In genomic region chr19:17582613-17583012, GRCh38 we compare ENCODE assay signal across 22 cellular contexts. TPM values are rescaled to one million over a fixed set of nuclear protein-coding genes. Genes with fewer than 3 reads are reported as not detected.
DNase-seq lines count a peak whose midpoint lies in the region; ATAC-seq and TF ChIP-seq lines count a peak whose summit lies in the region.
"Had no signal": no experiment of that assay in that cellular context is flagged by ENCODE, and none has a peak within 500 bp of the region (broad histone marks: within the 10 kb centered on the region; RNA-seq: fewer than 3 reads in every experiment).

No MANE protein-coding gene starts in this region.

- H3K27ac ChIP-seq in BLaER1 treated with 17β-estradiol and CSF1 and Interleukin-3, amounts not matched to agents 10 nM and 100 nM = peak overlapping the region in 3 of 11 experiments; percentile 8 to 54 (median 40); a peak in 3 of 22 replicates
- H3K27ac ChIP-seq in HCT116 (ENCODE audit: low read depth, low read length) (no peak overlapping the region), RWPE1 (peak overlapping the region; percentile 7; the same call in 1 of the 2 replicates), breast epithelium (no peak overlapping the region)
- H3K27ac ChIP-seq: A549, KMS-11 had no signal

- TF ChIP-seq CTCF in HCT116 (IDR thresholded peaks at IDR 0.05 in 2 of 3, conservative IDR thresholded peaks at IDR 0.05 in 1 of 3; ENCODE audit: borderline replicate concordance in 1 of 3, insufficient read depth in 1 of 3, low read depth in 2 of 3, low read length in 2 of 3) (0 out of 6 replicates have a peak, but pooled peaks of 2 of the 3 experiments have one; percentile 15), RWPE1 (conservative IDR thresholded peaks at IDR 0.05; ENCODE audit: low read depth) (no peak), breast epithelium (IDR thresholded peaks at IDR 0.05) (no peak)

- H3K9me3 Mint-ChIP-seq in activated CD8-positive, alpha-beta T cell treated with anti-CD3 and anti-CD28 coated beads, Interleukin-2, amount 10 ng/mL, durations not matched to agents 7 days and 5 days (ENCODE audit: insufficient read depth) = no peaks in the 10 kb centered on the region
- H3K9me3 Mint-ChIP-seq: T-cell had no signal

- POLR2A ChIA-PET in HCT116 (lab: Charles Lee) = no interaction called here
- POLR2A ChIA-PET in RWPE1 (lab: Yijun Ruan, JAX; ENCODE audit: low non-redundant PET) = no interaction called here
- POLR2A ChIA-PET in activated CD8-positive, alpha-beta T cell treated with anti-CD3 and anti-CD28 coated beads, Interleukin-2, amount 10 ng/mL, durations not matched to agents 7 days and 5 days (lab: Charles Lee) = no interaction called here

- peaks cover 43 to 57% (median 53%) of the 10 kb centered on the region in 11 experiments for H3K36me3 ChIP-seq in BLaER1 treated with 17β-estradiol and CSF1 and Interleukin-3, amounts not matched to agents 10 nM and 100 nM
- H3K36me3 ChIP-seq in HCT116 (ENCODE audit: control insufficient read depth in 1 of 2, insufficient read depth in 2 of 2, low read length in 2 of 2) (peaks cover 19 to 35% of the 10 kb centered on the region in 2 experiments; a peak in 3 of 4 replicates), breast epithelium (no peaks in the 10 kb centered on the region)

- ATAC-seq in HCT116 = no peak
- no peak for ATAC-seq in activated CD8-positive, alpha-beta T cell treated with anti-CD3 and anti-CD28 coated beads, Interleukin-2, amount 10 ng/mL, durations not matched to agents 7 days and 5 days
- ATAC-seq: A549, SK-N-SH treated with all-trans-retinoic acid at 6 μM for 48 hours had no signal

- peaks cover 2% of the 10 kb centered on the region; the same call in 1 of the 2 replicates for H3K79me2 ChIP-seq in HCT116 (ENCODE audit: insufficient read depth, low read length)

- no peak overlapping the region for H3K4me3 Mint-ChIP-seq in activated CD8-positive, alpha-beta T cell treated with anti-CD3 and anti-CD28 coated beads, Interleukin-2, amount 10 ng/mL, durations not matched to agents 7 days and 5 days
- H3K4me3 Mint-ChIP-seq: T-cell had no signal

- peak overlapping the region in 7 of 11 experiments; percentile 4 to 58 (median 31); a peak in 8 of 22 replicates for H3K9ac ChIP-seq in BLaER1 treated with 17β-estradiol and CSF1 and Interleukin-3, amounts not matched to agents 10 nM and 100 nM
- H3K9ac ChIP-seq in HCT116 (ENCODE audit: low read length) = no peak overlapping the region
- H3K9ac ChIP-seq: KMS-11 had no signal

- H3K4me1 Mint-ChIP-seq in activated CD8-positive, alpha-beta T cell treated with anti-CD3 and anti-CD28 coated beads, Interleukin-2, amount 10 ng/mL, durations not matched to agents 7 days and 5 days (ENCODE audit: low read depth) = peaks cover 5% of the 10 kb centered on the region

- peak overlapping the region in 9 of 11 experiments; percentile 39 to 97 (median 68); a peak in 18 of 22 replicates for H3K4me2 ChIP-seq in BLaER1 treated with 17β-estradiol and CSF1 and Interleukin-3, amounts not matched to agents 10 nM and 100 nM
- H3K4me2 ChIP-seq in HCT116 (ENCODE audit: low read length) = no peak overlapping the region
- H3K4me2 ChIP-seq: A549, KMS-11 had no signal

- no peak overlapping the region for H3K27ac Mint-ChIP-seq in activated CD8-positive, alpha-beta T cell treated with anti-CD3 and anti-CD28 coated beads, Interleukin-2, amount 10 ng/mL, durations not matched to agents 7 days and 5 days
- H3K27ac Mint-ChIP-seq: T-cell had no signal

- RAD21 ChIA-PET in HCT116 (lab: Charles Lee; ENCODE audit: low non-redundant PET in 1 of 2, low total read pairs in 2 of 2, uncharacterized antibody in 2 of 2, unreplicated experiment in 2 of 2) = no interaction called here

- intact Hi-C loops in HCT116 (cut with micrococcal nuclease) (no loop called here), breast epithelium (cut with DNase I; ENCODE audit: low total_unique reads) (no loop called here)

- H3K36me3 Mint-ChIP-seq in activated CD8-positive, alpha-beta T cell treated with anti-CD3 and anti-CD28 coated beads, Interleukin-2, amount 10 ng/mL, durations not matched to agents 7 days and 5 days (ENCODE audit: low read depth) = peaks cover 46% of the 10 kb centered on the region

- no peaks in the 10 kb centered on the region for H3K9me2 ChIP-seq in HCT116 (ENCODE audit: insufficient read depth)

- TF ChIP-seq RAD21 in HCT116 (IDR thresholded peaks at IDR 0.05; ENCODE audit: low read depth) = no peak

- no peaks in the 10 kb centered on the region for H3K9me3 ChIP-seq in BLaER1 treated with 17β-estradiol and CSF1 and Interleukin-3, amounts not matched to agents 10 nM and 100 nM (replicated peaks in 1 of 11)
- H3K9me3 ChIP-seq in HCT116 (ENCODE audit: control insufficient read depth in 1 of 2, insufficient read depth in 1 of 2, low read depth in 1 of 2, low read length in 2 of 2) (no peaks in the 10 kb centered on the region), breast epithelium (no peaks in the 10 kb centered on the region)
- H3K9me3 ChIP-seq: A549 had no signal

- peaks cover 20 to 58% (median 54%) of the 10 kb centered on the region in 10 experiments for H3K4me1 ChIP-seq in BLaER1 treated with 17β-estradiol and CSF1 and Interleukin-3, amounts not matched to agents 10 nM and 100 nM
- H3K4me1 ChIP-seq in HCT116 (ENCODE audit: control insufficient read depth in 1 of 2, insufficient read depth in 2 of 2, low read length in 2 of 2) (peaks cover 12 to 18% of the 10 kb centered on the region in 2 experiments; a peak in 3 of 4 replicates), breast epithelium (no peaks in the 10 kb centered on the region)

- no peak for TF ChIP-seq POLR2A in HCT116 (IDR thresholded peaks at IDR 0.05; ENCODE audit: borderline replicate concordance, extremely low read depth, insufficient read depth, insufficient read length)
- TF ChIP-seq POLR2A in breast epithelium (IDR thresholded peaks at IDR 0.05) = no peak

- H3K27me3 ChIP-seq in BLaER1 treated with 17β-estradiol and CSF1 and Interleukin-3, amounts not matched to agents 10 nM and 100 nM = no peaks in the 10 kb centered on the region
- no peaks in the 10 kb centered on the region for H3K27me3 ChIP-seq in HCT116 (ENCODE audit: insufficient read depth, low read length)
- no peaks in the 10 kb centered on the region for H3K27me3 ChIP-seq in breast epithelium

- TSS peak; percentile 63 for BruUV-seq in HCT116 (replicated peaks; lab: Mats Ljungman, UMichigan)

- DNase-seq in HCT116 (ENCODE audit: low read depth, low spot score) (no peak), RWPE1 (ENCODE audit: low spot score) (no peak), iPS-NIHi7 (ENCODE audit: extremely low spot score) (peak; percentile 12), breast epithelium (ENCODE audit: low spot score in 2 of 2) (no peak), anterior cingulate cortex (lab: John Stamatoyannopoulos, UW) (no peak)
- DNase-seq in activated CD8-positive, alpha-beta T cell treated with anti-CD3 and anti-CD28 coated beads, Interleukin-2, amount 10 ng/mL, durations not matched to agents 7 days and 5 days = no peak
- DNase-seq: C1 segment of cervical spinal cord; DMS79 treated with DMSO at 0.1 percent for 48 hours; NCI-H1092; NCI-H1436 treated with DMSO at 0.1 percent for 48 hours; NCI-H2029; NCI-H2171 treated with DMSO at 0.1 percent for 48 hours; NCI-H446; NCI-H526 treated with DMSO at 0.1 percent for 48 hours; NK-92 treated with Interleukin-12 subunit alpha and Interleukin-12 subunit beta, amount 100 ng/mL, for 24 hours; OCI-M1; SHP77 treated with DMSO at 0.1 percent for 48 hours; T-cell had no signal

- no peak overlapping the region for H3K4me3 ChIP-seq in BLaER1 treated with 17β-estradiol and CSF1 and Interleukin-3, amounts not matched to agents 10 nM and 100 nM
- no peak overlapping the region for H3K4me3 ChIP-seq in HCT116 (replicated peaks in 1 of 2; ENCODE audit: low read depth in 1 of 2, low read length in 2 of 2)
- no peak overlapping the region for H3K4me3 ChIP-seq in breast epithelium
- H3K4me3 ChIP-seq: A549 had no signal

- CTCF ChIA-PET in HCT116 (lab: Charles Lee) = interaction anchor here (1.5 to 1.8 kb wide), 2 partner anchors 9 to 23 kb away, joined by 3 to 4 read pairs; no protein-coding TSS in a partner anchor
- CTCF ChIA-PET in RWPE1 (lab: Yijun Ruan, JAX) = interaction anchor here (0.6 kb wide), 1 partner anchor 179 kb away, joined by 5 read pairs; no protein-coding TSS in a partner anchor
- CTCF ChIA-PET in activated CD8-positive, alpha-beta T cell treated with anti-CD3 and anti-CD28 coated beads, Interleukin-2, amount 10 ng/mL, durations not matched to agents 7 days and 5 days (lab: Charles Lee) = no interaction called here

- H2AFZ ChIP-seq in HCT116 (ENCODE audit: low read depth, low read length, poor library complexity, severe bottlenecking) = no peak overlapping the region

- H4K20me1 ChIP-seq in BLaER1 treated with 17β-estradiol and CSF1 and Interleukin-3, amounts not matched to agents 10 nM and 100 nM = peaks cover 37 to 63% (median 55%) of the 10 kb centered on the region in 11 experiments
- H4K20me1 ChIP-seq in HCT116 (ENCODE audit: insufficient read depth) = peaks cover 4% of the 10 kb centered on the region; the same call in 1 of the 2 replicates

- no peaks in the 10 kb centered on the region for H3K27me3 Mint-ChIP-seq in activated CD8-positive, alpha-beta T cell treated with anti-CD3 and anti-CD28 coated beads, Interleukin-2, amount 10 ng/mL, durations not matched to agents 7 days and 5 days (ENCODE audit: low read depth)
- H3K27me3 Mint-ChIP-seq: T-cell had no signal

TF ChIP-seq in HCT116, 20 proteins besides CTCF, POLR2A, EP300 and RAD21 (continues in another document):
- TF ChIP-seq ZNF274 (IDR thresholded peaks at IDR 0.05; ENCODE audit: low read depth, low read length) (no peak), FOSL1 (IDR thresholded peaks at IDR 0.05; ENCODE audit: low read depth) (no peak), ZBTB33 (IDR thresholded peaks at IDR 0.05; ENCODE audit: extremely low read depth, insufficient replicate concordance, low read length) (no peak), JUND (IDR thresholded peaks at IDR 0.05) (no peak)

RNA-seq across cellular contexts. Expression of gene COLGALT1, which starts 27.2 kb away (rescaled TPM):
- total RNA-seq in HCT116 (2021; ENCODE audit: unreplicated experiment) = 86.0 TPM
- 64.8 and 67.6 TPM in 2 replicates for polyA plus RNA-seq in HCT116 (2012)
- total RNA-seq in breast epithelium = 10 to 100 TPM; 45.1 to 99.9 (median 57.0) TPM
- 10 to 100 TPM; 74.6 to 75.0 TPM for total RNA-seq in activated CD8-positive, alpha-beta T cell treated with anti-CD3 and anti-CD28 coated beads, Interleukin-2, amount 10 ng/mL, durations not matched to agents 7 days and 5 days

Comparison
In these comparisons a context has a peak if more than half of its experiments do, and no peak if none do; other contexts are left out.
1. CTCF ChIP-seq: peak in HCT116 (2 of 3); none in RWPE1 (single experiment) and breast epithelium (0 of 3).